In genomic region chr5:179259731-179260323, GRCh38 we compare ENCODE assay signal across 24 cellular contexts.
DNase-seq lines count a peak whose midpoint lies in the region; ATAC-seq, FAIRE-seq and TF ChIP-seq lines count a peak whose summit lies in the region.
"Had no signal": no experiment of that assay in that cellular context is flagged by ENCODE, and none has a peak within 500 bp of the region (broad histone marks: within the 10 kb centered on the region; RNA-seq: fewer than 3 reads in every experiment).

No MANE protein-coding gene starts in this region.

- H3K79me1 ChIP-seq in IMR-90 (ENCODE audit: low read depth in 1 of 2, low read length in 2 of 2), result peaks cover 16 to 66% of the 10 kb centered on the region in 2 experiments

- H4K8ac ChIP-seq in IMR-90 (ENCODE audit: low read depth in 2 of 2, low read length in 2 of 2), result 0 out of 4 replicates have a peak overlapping the region, but pooled peaks of 1 of the 2 experiments have one; percentile 52

- no peak for FAIRE-seq in kidney (lab: Jason Lieb, UNC)
- FAIRE-seq: TTC549 had no signal

- H3K4ac ChIP-seq in IMR-90 (ENCODE audit: low read depth, low read length), result no peak overlapping the region

- POLR2A ChIA-PET in IMR-90 (lab: Charles Lee; ENCODE audit: unreplicated experiment) (no interaction called here), RWPE1 (lab: Yijun Ruan, JAX; ENCODE audit: low non-redundant PET) (no interaction called here)

- no peak overlapping the region; the same call in 1 of the 2 replicates for H3K18ac ChIP-seq in IMR-90 (ENCODE audit: low read depth, low read length)

- CTCF ChIA-PET in IMR-90 (lab: Yijun Ruan, JAX) (no interaction called here), RWPE1 (lab: Yijun Ruan, JAX) (interaction anchor here (2.8 kb wide), 1 partner anchor 93 kb away, joined by 15 read pairs; no protein-coding TSS in a partner anchor)

- in situ Hi-C loops in IMR-90 (cut with MboI; ENCODE audit: low sequenced_read_pairs), result no loop called here

- H3K9me3 ChIP-seq in IMR-90 (ENCODE audit: control insufficient read depth, insufficient read depth, low read length) (no peaks in the 10 kb centered on the region), kidney (ENCODE audit: control insufficient read depth in 1 of 2, low read length in 2 of 2) (no peaks in the 10 kb centered on the region), spleen (no peaks in the 10 kb centered on the region)
- H3K9me3 ChIP-seq: colonic mucosa, esophagus muscularis mucosa, HAP-1, ovary, suprapubic skin had no signal

- H3K36me3 ChIP-seq in IMR-90 (ENCODE audit: control insufficient read depth, insufficient read depth, low read length) (peaks cover 6% of the 10 kb centered on the region; the same call in 1 of the 2 replicates), kidney (ENCODE audit: control insufficient read depth in 1 of 2, insufficient read depth in 2 of 2, low read length in 2 of 2) (no peaks in the 10 kb centered on the region), spleen (no peaks in the 10 kb centered on the region)
- H3K36me3 ChIP-seq: colonic mucosa, esophagus muscularis mucosa, HAP-1, ovary, suprapubic skin had no signal

- no peak overlapping the region for H4K91ac ChIP-seq in IMR-90 (ENCODE audit: insufficient read depth, low read depth, low read length)

- H3K4me2 ChIP-seq in IMR-90 (ENCODE audit: low read depth, low read length), result no peak overlapping the region

- 0 out of 2 replicates have a peak overlapping the region, but pooled peaks have one; percentile 3 for H2BK120ac ChIP-seq in IMR-90 (ENCODE audit: low read depth, low read length)

- H3K4me1 ChIP-seq in IMR-90 (ENCODE audit: control insufficient read depth, insufficient read depth, low read length) (peaks cover 18% of the 10 kb centered on the region), kidney (ENCODE audit: control insufficient read depth in 1 of 2, insufficient read depth in 1 of 2, low read depth in 1 of 2, low read length in 2 of 2) (peaks cover 0 to under 1% of the 10 kb centered on the region in 2 donors), spleen (peaks cover 0 to 41% (median 17%) of the 10 kb centered on the region in 6 donors)
- H3K4me1 ChIP-seq: colonic mucosa, HAP-1 had no signal

- no peak overlapping the region for H3K14ac ChIP-seq in IMR-90 (replicated peaks; ENCODE audit: low read depth, low read length)

- dilution Hi-C loops in IMR-90 (cut with HindIII; ENCODE audit: low sequenced_read_pairs, unreplicated experiment), result no loop called here

- no peak overlapping the region for H2AK9ac ChIP-seq in IMR-90 (replicated peaks; ENCODE audit: low read depth, low read length, poor library complexity)

- peak; percentile 32 for DNase-seq in activated CD8-positive, alpha-beta memory T cell treated with anti-CD3 and anti-CD28 coated beads for 24 hours
- no peak for DNase-seq in activated CD8-positive, alpha-beta memory T cell treated with anti-CD3 and anti-CD28 coated beads, Interleukin-2, amount 50 U/mL, for 4 hours
- DNase-seq in IMR-90 (no peak), kidney (peak; percentile 28), spleen (peak; percentile 60), anterior cingulate cortex (lab: John Stamatoyannopoulos, UW) (no peak), RWPE1 (ENCODE audit: low spot score) (no peak)
- DNase-seq: activated CD4-positive, alpha-beta T cell treated with anti-CD3 and anti-CD28 coated beads for 48 hours; activated gamma-delta T cell treated with Interleukin-2 at 50 U/mL for 16 hours; AML-193; CD8-positive, alpha-beta T cell; effector memory CD8-positive, alpha-beta T cell; GDM1; MM.1S; naive B cell; NCI-H146 had no signal

- H2AFZ ChIP-seq in IMR-90 (replicated peaks; ENCODE audit: low read length, poor library complexity), result no peak overlapping the region

- TF ChIP-seq POLR2A in IMR-90 (IDR thresholded peaks at IDR 0.05; ENCODE audit: low read depth, low read length) (no peak), spleen (IDR thresholded peaks at IDR 0.05) (no peak)

- H3K9me1 ChIP-seq in IMR-90 (ENCODE audit: insufficient read depth, low read length), result peaks cover 15% of the 10 kb centered on the region; the same call in 1 of the 2 replicates

- H4K5ac ChIP-seq in IMR-90 (ENCODE audit: low read depth, low read length), result no peak overlapping the region

- H4K20me1 ChIP-seq in IMR-90 (ENCODE audit: insufficient read depth, low read length), result no peaks in the 10 kb centered on the region; the same call in 1 of the 2 replicates

- no peak for TF ChIP-seq RAD21 in IMR-90 (IDR thresholded peaks at IDR 0.05; ENCODE audit: low read length)

- no peak overlapping the region for H2BK5ac ChIP-seq in IMR-90 (ENCODE audit: low read depth, low read length, poor library complexity, severe bottlenecking)

- intact Hi-C loops in IMR-90 (cut with micrococcal nuclease) (loop anchor here (2.0 kb wide), 1 partner anchor 83 kb away; no protein-coding TSS in a partner anchor), kidney (cut with DNase I) (no loop called here), spleen (cut with DNase I; ENCODE audit: low total_unique reads) (no loop called here)

- no peak overlapping the region for H3K23ac ChIP-seq in IMR-90 (ENCODE audit: low read depth, low read length)

- no TSS peak for BruUV-seq in IMR-90 (replicated peaks; lab: Mats Ljungman, UMichigan)

- no peak overlapping the region for H3K56ac ChIP-seq in IMR-90 (ENCODE audit: extremely low read depth, insufficient read depth, low read length)

- H3K9ac ChIP-seq in IMR-90 (ENCODE audit: low read depth, low read length), result no peak overlapping the region
- H3K9ac ChIP-seq in kidney (ENCODE audit: low read length in 2 of 2), result no peak overlapping the region

- ATAC-seq in IMR-90 (ENCODE audit: low read depth), result no peak
- no peak for ATAC-seq in GM21390 (IDR thresholded peaks at IDR 0.05; ENCODE audit: unreplicated experiment)
- ATAC-seq: CD8-positive, alpha-beta T cell; effector memory CD8-positive, alpha-beta T cell; stimulated activated effector memory CD8-positive, alpha-beta T cell treated with anti-CD3 and anti-CD28 coated beads, Interleukin-12 subunit alpha, Interleukin-12 subunit beta, amount 100 ng/mL, for 72 hours had no signal

- H2AK5ac ChIP-seq in IMR-90 (ENCODE audit: low read depth, low read length), result peak overlapping the region; percentile 51; the same call in 1 of the 2 replicates

- no peak for TF ChIP-seq CTCF in IMR-90 (conservative IDR thresholded peaks at IDR 0.05; ENCODE audit: low read depth, low read length)
- no peak for TF ChIP-seq CTCF in kidney (IDR thresholded peaks at IDR 0.05; ENCODE audit: borderline replicate concordance, extremely low read depth, insufficient read depth)
- TF ChIP-seq CTCF in spleen (IDR thresholded peaks at IDR 0.05 in 8 of 11, conservative IDR thresholded peaks at IDR 0.05 in 3 of 11), result no peak
- no peak for TF ChIP-seq CTCF in RWPE1 (conservative IDR thresholded peaks at IDR 0.05; ENCODE audit: low read depth)

- 92% methylated on average over 9 of the region's 13 CpGs; no CpG with 5 or more reads in 1 of the 2 experiments for WGBS in IMR-90 (ENCODE audit: extremely low coverage in 2 of 2, insufficient read length in 1 of 2), 2 experiments
- WGBS in spleen, 5 donors, result 85 to 95% (median 89%) methylated on average over 13 of the region's 13 CpGs

- H3K27me3 ChIP-seq in IMR-90 (ENCODE audit: control insufficient read depth, insufficient read depth, low read length), result no peaks in the 10 kb centered on the region
- peaks cover 0 to 6% (median 0%) of the 10 kb centered on the region in 7 donors for H3K27me3 ChIP-seq in spleen (replicated peaks in 1 of 7)
- H3K27me3 ChIP-seq: colonic mucosa, esophagus muscularis mucosa, ovary had no signal

- no peak overlapping the region for H2BK20ac ChIP-seq in IMR-90 (ENCODE audit: low read depth, low read length)

- no peak overlapping the region for H3K4me3 ChIP-seq in IMR-90 (ENCODE audit: insufficient read depth, low read depth, low read length)
- no peak overlapping the region for H3K4me3 ChIP-seq in kidney (ENCODE audit: low read length in 2 of 2)
- H3K4me3 ChIP-seq in spleen, result no peak overlapping the region
- H3K4me3 ChIP-seq: colonic mucosa, esophagus muscularis mucosa, HAP-1, ovary, suprapubic skin had no signal

- H2BK15ac ChIP-seq in IMR-90 (ENCODE audit: low read depth, low read length), result no peak overlapping the region

- no peak overlapping the region for H3K27ac ChIP-seq in IMR-90 (ENCODE audit: insufficient read depth, low read length)
- H3K27ac ChIP-seq in kidney (ENCODE audit: low read depth in 2 of 2, low read length in 2 of 2), result no peak overlapping the region
- no peak overlapping the region for H3K27ac ChIP-seq in spleen
- H3K27ac ChIP-seq in RWPE1, result no peak overlapping the region
- H3K27ac ChIP-seq: colonic mucosa, esophagus muscularis mucosa, suprapubic skin had no signal

TF ChIP-seq in IMR-90, 13 proteins besides CTCF, POLR2A, EP300 and RAD21 (continues in another document):
- TF ChIP-seq MAZ (IDR thresholded peaks at IDR 0.05; ENCODE audit: borderline replicate concordance, low read depth, low read length), result no peak
- no peak for TF ChIP-seq RCOR1 (IDR thresholded peaks at IDR 0.05; ENCODE audit: insufficient replicate concordance, low read length)
- TF ChIP-seq USF2 (IDR thresholded peaks at IDR 0.05; ENCODE audit: low read depth, low read length), result no peak
- no peak for TF ChIP-seq SMC3 (IDR thresholded peaks at IDR 0.05; ENCODE audit: low read depth, low read length)
- no peak for TF ChIP-seq FOS (IDR thresholded peaks at IDR 0.05; ENCODE audit: low read depth, low read length)
- no peak for TF ChIP-seq MXI1 (IDR thresholded peaks at IDR 0.05; ENCODE audit: borderline replicate concordance, low read depth, low read length)
- TF ChIP-seq RFX5 (IDR thresholded peaks at IDR 0.05; ENCODE audit: low read depth, low read length), result no peak
- no peak for TF ChIP-seq CEBPB (IDR thresholded peaks at IDR 0.05; ENCODE audit: low read depth, low read length)
- no peak for TF ChIP-seq ELK1 (IDR thresholded peaks at IDR 0.05; ENCODE audit: borderline replicate concordance, low read depth, low read length)
- TF ChIP-seq CHD1 (IDR thresholded peaks at IDR 0.05; ENCODE audit: low read depth, low read length), result no peak

Comparison
In these comparisons a context has a peak if more than half of its experiments do, and no peak if none do; other contexts are left out.
1. DNase-seq: peak in activated CD8-positive, alpha-beta memory T cell treated with anti-CD3 and anti-CD28 coated beads for 24 hours (single experiment), kidney (single experiment) and spleen (single experiment); none in activated CD8-positive, alpha-beta memory T cell treated with anti-CD3 and anti-CD28 coated beads, Interleukin-2, amount 50 U/mL, for 4 hours (single experiment), IMR-90 (single experiment), anterior cingulate cortex (0 of 58) and RWPE1 (single experiment).